ENCODE assay signal across 1 cellular context in the genomic region with DNA sequence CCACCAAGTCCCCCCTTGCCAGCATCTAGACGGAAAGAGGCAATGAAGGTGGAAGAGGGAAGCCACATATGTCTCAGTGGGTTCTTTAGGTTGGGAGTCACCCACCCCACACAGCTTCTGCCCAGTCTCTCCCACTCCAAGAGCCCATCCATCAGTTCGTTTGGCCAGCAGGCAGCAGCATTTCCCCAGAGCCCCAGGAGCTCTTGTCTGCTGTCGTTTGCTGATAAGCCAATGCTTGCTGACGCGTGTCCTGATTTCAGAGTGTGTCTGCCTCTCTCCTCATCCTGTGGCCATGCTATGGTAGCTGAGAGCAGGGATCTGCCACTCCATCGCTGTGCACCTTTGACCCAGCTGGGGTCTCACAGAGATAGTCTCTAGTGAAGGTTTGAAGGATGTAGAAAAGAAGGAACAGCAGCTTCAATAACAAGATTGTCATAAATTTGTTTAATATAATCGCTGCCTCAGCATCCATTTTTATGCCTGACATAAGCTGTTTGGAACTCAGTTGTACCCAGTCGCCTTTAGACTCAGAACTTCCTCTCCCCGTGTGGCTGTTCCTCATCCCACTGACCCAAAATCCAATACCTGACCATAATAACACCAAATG.
TF ChIP-seq lines count a peak whose summit lies in the region.

No MANE protein-coding gene starts in this region.

TF ChIP-seq in HepG2, 621 proteins besides CTCF, POLR2A, EP300 and RAD21 (continued from another document):
- TF ChIP-seq, protein P1, sequence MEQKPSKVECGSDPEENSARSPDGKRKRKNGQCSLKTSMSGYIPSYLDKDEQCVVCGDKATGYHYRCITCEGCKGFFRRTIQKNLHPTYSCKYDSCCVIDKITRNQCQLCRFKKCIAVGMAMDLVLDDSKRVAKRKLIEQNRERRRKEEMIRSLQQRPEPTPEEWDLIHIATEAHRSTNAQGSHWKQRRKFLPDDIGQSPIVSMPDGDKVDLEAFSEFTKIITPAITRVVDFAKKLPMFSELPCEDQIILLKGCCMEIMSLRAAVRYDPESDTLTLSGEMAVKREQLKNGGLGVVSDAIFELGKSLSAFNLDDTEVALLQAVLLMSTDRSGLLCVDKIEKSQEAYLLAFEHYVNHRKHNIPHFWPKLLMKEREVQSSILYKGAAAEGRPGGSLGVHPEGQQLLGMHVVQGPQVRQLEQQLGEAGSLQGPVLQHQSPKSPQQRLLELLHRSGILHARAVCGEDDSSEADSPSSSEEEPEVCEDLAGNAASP (CRISPR knock-in tag; IDR thresholded peaks at IDR 0.05; ENCODE audit: borderline replicate concordance), result no peak
- TF ChIP-seq ZNF572 (CRISPR knock-in tag; IDR thresholded peaks at IDR 0.05) (no peak), CENPT (CRISPR knock-in tag; IDR thresholded peaks at IDR 0.05; ENCODE audit: low read depth) (no peak), ZNF607 (CRISPR knock-in tag; IDR thresholded peaks at IDR 0.05; ENCODE audit: borderline replicate concordance) (no peak), FOSL2 (CRISPR knock-in tag; IDR thresholded peaks at IDR 0.05) (no peak)
- TF ChIP-seq, protein P2, sequence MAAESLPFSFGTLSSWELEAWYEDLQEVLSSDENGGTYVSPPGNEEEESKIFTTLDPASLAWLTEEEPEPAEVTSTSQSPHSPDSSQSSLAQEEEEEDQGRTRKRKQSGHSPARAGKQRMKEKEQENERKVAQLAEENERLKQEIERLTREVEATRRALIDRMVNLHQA (CRISPR knock-in tag; IDR thresholded peaks at IDR 0.05), result no peak
